14 cellular contexts compared by ENCODE assay signal in the genomic region with DNA sequence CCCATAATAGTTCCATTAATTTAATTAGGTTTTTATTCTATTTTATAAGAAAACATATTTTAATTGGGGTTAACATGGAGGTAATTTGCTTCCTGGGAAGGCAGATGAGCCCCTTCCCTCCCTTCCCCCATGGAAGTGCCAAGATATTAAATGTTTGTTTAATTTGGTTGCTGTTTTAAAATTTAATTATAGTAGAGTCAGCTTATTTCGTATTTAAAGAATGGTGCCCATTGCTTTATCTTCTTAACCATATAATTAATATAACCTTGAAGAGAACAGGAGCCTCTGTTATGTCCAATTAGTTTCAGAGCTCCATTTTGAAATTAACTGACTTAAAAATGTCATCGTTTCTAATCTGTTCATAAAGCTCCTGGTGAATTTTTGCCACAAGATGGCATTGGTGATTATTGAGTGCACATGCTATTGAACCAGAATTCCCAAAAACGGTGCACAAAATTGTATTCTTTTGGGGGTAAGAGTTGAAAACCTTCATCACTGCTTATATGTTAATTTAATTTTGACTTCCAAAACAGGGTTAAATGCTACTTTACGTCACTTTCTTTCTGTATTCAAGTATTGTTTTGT. TPM values are rescaled to one million over a fixed set of nuclear protein-coding genes. Genes with fewer than 3 reads are reported as not detected.
DNase-seq lines count a peak whose midpoint lies in the region; ATAC-seq and TF ChIP-seq lines count a peak whose summit lies in the region.
"Had no signal": no experiment of that assay in that cellular context is flagged by ENCODE, and none has a peak within 500 bp of the region (broad histone marks: within the 10 kb centered on the region; RNA-seq: fewer than 3 reads in every experiment).

No MANE protein-coding gene starts in this region.

- H3K27me3 ChIP-seq in GM23248 (replicated peaks; ENCODE audit: insufficient read depth), result no peaks in the 10 kb centered on the region
- H3K27me3 ChIP-seq in OCI-LY1 (ENCODE audit: insufficient read depth, low read length), result no peaks in the 10 kb centered on the region
- no peaks in the 10 kb centered on the region for H3K27me3 ChIP-seq in fibroblast of lung (ENCODE audit: control insufficient read depth, insufficient read depth, low read length)

- H3F3A ChIP-seq in GM23248 (ENCODE audit: insufficient read depth), result no peaks in the 10 kb centered on the region; the same call in 1 of the 2 replicates
- H3F3A ChIP-seq in OCI-LY1 (ENCODE audit: insufficient read depth, low read length), result no peaks in the 10 kb centered on the region

- H3K9me2 ChIP-seq in GM23248 (ENCODE audit: insufficient read depth), result no peaks in the 10 kb centered on the region
- no peaks in the 10 kb centered on the region for H3K9me2 ChIP-seq in OCI-LY1 (ENCODE audit: low read depth, low read length)

- no peak for ATAC-seq in left colon
- ATAC-seq: stimulated activated effector memory CD8-positive, alpha-beta T cell treated with anti-CD3 and anti-CD28 coated beads, Interleukin-12 subunit alpha, Interleukin-12 subunit beta, amount 100 ng/mL, for 72 hours had no signal

- H3K4me1 ChIP-seq in GM23248 (ENCODE audit: insufficient read depth) (peaks cover 15% of the 10 kb centered on the region), OCI-LY1 (ENCODE audit: insufficient read depth, low read length, severe bottlenecking) (peaks cover 23% of the 10 kb centered on the region), fibroblast of lung (ENCODE audit: control insufficient read depth, extremely low read depth, insufficient read depth, low read length) (peaks cover 9% of the 10 kb centered on the region)

- peaks cover 83% of the 10 kb centered on the region for H3K79me2 ChIP-seq in GM23248 (ENCODE audit: insufficient read depth)
- peaks cover 28% of the 10 kb centered on the region for H3K79me2 ChIP-seq in OCI-LY1 (ENCODE audit: insufficient read depth, low read length)
- H3K79me2 ChIP-seq in fibroblast of lung (ENCODE audit: control insufficient read depth, insufficient read depth, low read length), result peaks cover 6% of the 10 kb centered on the region

- no peaks in the 10 kb centered on the region for H3K36me3 ChIP-seq in GM23248 (ENCODE audit: low read depth)
- no peaks in the 10 kb centered on the region; the same call in 1 of the 2 replicates for H3K36me3 ChIP-seq in OCI-LY1 (ENCODE audit: insufficient read depth, low read length)
- H3K36me3 ChIP-seq in fibroblast of lung (ENCODE audit: control insufficient read depth, insufficient read depth, low read length), result no peaks in the 10 kb centered on the region

- WGBS in GM23248 (ENCODE audit: low coverage in 1 of 2, low lambda C conversion rate in 2 of 2, missing lambda C conversion rate in 2 of 2), 2 experiments, result 43 to 53% methylated on average over 4 of the region's 4 CpGs

- DNase-seq in GM23248 (peak; percentile 38), fibroblast of lung (ENCODE audit: low read depth in 2 of 2) (peak in 1 of 2 donors; percentile 33), pons (ENCODE audit: low spot score) (peak; percentile 12), NCI-H187 treated with DMSO at 0.1 percent for 48 hours (lab: John Stamatoyannopoulos, UW) (no peak), left colon (no peak), GM13976 (ENCODE audit: low spot score) (no peak)
- DNase-seq in activated CD4-positive, alpha-beta T cell treated with anti-CD3 and anti-CD28 coated beads for 1 hour, result no peak
- DNase-seq: activated CD8-positive, alpha-beta memory T cell treated with anti-CD3 and anti-CD28 coated beads, Interleukin-2, amount 50 U/mL, for 48 hours; amniotic stem cell; DMS79 treated with DMSO at 0.1 percent for 48 hours; islet precursor cell had no signal

- H2AFZ ChIP-seq in GM23248 (no peak overlapping the region), OCI-LY1 (ENCODE audit: low read length) (no peak overlapping the region), fibroblast of lung (ENCODE audit: low read length) (no peak overlapping the region)

- H3K4me3 ChIP-seq in GM23248, result no peak overlapping the region
- H3K4me3 ChIP-seq in OCI-LY1 (ENCODE audit: low read depth, low read length, poor library complexity, severe bottlenecking), result no peak overlapping the region
- H3K4me3 ChIP-seq in fibroblast of lung (replicated peaks in 1 of 4; ENCODE audit: control extremely low read depth in 1 of 4, insufficient read depth in 1 of 4, low read depth in 3 of 4, low read length in 4 of 4), result no peak overlapping the region

- H4K20me1 ChIP-seq in GM23248 (ENCODE audit: insufficient read depth) (no peaks in the 10 kb centered on the region), OCI-LY1 (ENCODE audit: insufficient read depth, low read length) (no peaks in the 10 kb centered on the region), fibroblast of lung (ENCODE audit: control insufficient read depth, extremely low read depth, insufficient read depth, low read length) (no peaks in the 10 kb centered on the region)

- in situ Hi-C loops in GM23248 (cut with MboI), result no loop called here
- in situ Hi-C loops in GM13976 (cut with MboI; ENCODE audit: low sequenced_read_pairs, unreplicated experiment), result no loop called here

- H3K9ac ChIP-seq in GM23248 (no peak overlapping the region), OCI-LY1 (ENCODE audit: low read length) (no peak overlapping the region), fibroblast of lung (ENCODE audit: insufficient read depth, low read length) (no peak overlapping the region)

- H3K9me3 ChIP-seq in GM23248 (ENCODE audit: low read depth) (no peaks in the 10 kb centered on the region), OCI-LY1 (ENCODE audit: low read length) (no peaks in the 10 kb centered on the region), fibroblast of lung (ENCODE audit: control insufficient read depth, insufficient read depth, low read depth, low read length) (no peaks in the 10 kb centered on the region)

- TF ChIP-seq CTCF in OCI-LY1 (IDR thresholded peaks at IDR 0.05; ENCODE audit: low read length) (peak; percentile 27; the same call in 1 of the 2 replicates), fibroblast of lung (conservative IDR thresholded peaks at IDR 0.05 in 1 of 2, IDR thresholded peaks at IDR 0.05 in 1 of 2; ENCODE audit: low read depth in 1 of 2, low read length in 2 of 2) (peak; percentile 36 to 48), GM13976 (IDR thresholded peaks at IDR 0.05; ENCODE audit: borderline replicate concordance, control extremely low read depth, extremely low read depth, insufficient read depth, missing control alignments) (no peak)

- H3K27ac ChIP-seq in GM23248 (no peak overlapping the region), OCI-LY1 (ENCODE audit: low read depth, low read length, poor library complexity, severe bottlenecking) (no peak overlapping the region), fibroblast of lung (ENCODE audit: insufficient read depth, low read length) (no peak overlapping the region)
- H3K27ac ChIP-seq: epithelial cell of prostate had no signal

- intact Hi-C loops in left colon (cut with DNase I, micrococcal nuclease), result no loop called here

- H3K4me2 ChIP-seq in GM23248 (ENCODE audit: unreplicated experiment), result no peak overlapping the region
- no peak overlapping the region for H3K4me2 ChIP-seq in OCI-LY1 (ENCODE audit: low read length)
- H3K4me2 ChIP-seq in fibroblast of lung (ENCODE audit: extremely low read depth, insufficient read depth, low read length), result no peak overlapping the region

RNA-seq across cellular contexts. Expression of a gene that starts 26.0 kb away (rescaled TPM):
- 15.8 and 18.2 TPM in 2 replicates for total RNA-seq in GM23248 (2014; rRNA removed; shearing (Covaris generic))
- polyA plus RNA-seq in GM23248 (2016; fragmentation: Nextera tagmentation; extraction: Ambion mirVana) (3.3 and 3.4 TPM in 2 replicates), fibroblast of lung (20.3 and 28.5 TPM in 2 replicates)
- total RNA-seq in fibroblast of lung (27.7 and 29.1 TPM in 2 replicates), left colon (10 to 100 TPM; 27.9 to 29.0 TPM)
- 14.2 and 19.3 TPM in 2 replicates for polyA plus RNA-seq in fibroblast of lung (2012)
- polyA minus RNA-seq in fibroblast of lung (ENCODE audit: low replicate concordance), result 4.6 and 12.9 TPM in 2 replicates

RNA-seq across cellular contexts. Expression of a gene that starts 45.2 kb away (rescaled TPM):
- total RNA-seq in GM23248 (2014; rRNA removed; shearing (Covaris generic)), result 15.7 and 20.1 TPM in 2 replicates
- polyA plus RNA-seq in GM23248 (2016; fragmentation: Nextera tagmentation; extraction: Ambion mirVana) (22.1 and 22.4 TPM in 2 replicates), fibroblast of lung (22.3 and 27.8 TPM in 2 replicates)
- total RNA-seq in fibroblast of lung (12.1 and 19.5 TPM in 2 replicates), left colon (1 to 10 TPM; 7.1 to 7.2 TPM)
- 17.0 and 21.0 TPM in 2 replicates for polyA plus RNA-seq in fibroblast of lung (2012)
- 12.7 and 73.4 TPM in 2 replicates for polyA minus RNA-seq in fibroblast of lung (ENCODE audit: low replicate concordance)

Comparison
In these comparisons a context has a peak if more than half of its experiments do, and no peak if none do; other contexts are left out.
1. DNase-seq: peak in GM23248 (single experiment) and pons (single experiment); none in NCI-H187 treated with DMSO at 0.1 percent for 48 hours (single experiment), activated CD4-positive, alpha-beta T cell treated with anti-CD3 and anti-CD28 coated beads for 1 hour (single experiment), left colon (0 of 2) and GM13976 (single experiment).